ENCODE assay signal across 8 cellular contexts in the genomic region with DNA sequence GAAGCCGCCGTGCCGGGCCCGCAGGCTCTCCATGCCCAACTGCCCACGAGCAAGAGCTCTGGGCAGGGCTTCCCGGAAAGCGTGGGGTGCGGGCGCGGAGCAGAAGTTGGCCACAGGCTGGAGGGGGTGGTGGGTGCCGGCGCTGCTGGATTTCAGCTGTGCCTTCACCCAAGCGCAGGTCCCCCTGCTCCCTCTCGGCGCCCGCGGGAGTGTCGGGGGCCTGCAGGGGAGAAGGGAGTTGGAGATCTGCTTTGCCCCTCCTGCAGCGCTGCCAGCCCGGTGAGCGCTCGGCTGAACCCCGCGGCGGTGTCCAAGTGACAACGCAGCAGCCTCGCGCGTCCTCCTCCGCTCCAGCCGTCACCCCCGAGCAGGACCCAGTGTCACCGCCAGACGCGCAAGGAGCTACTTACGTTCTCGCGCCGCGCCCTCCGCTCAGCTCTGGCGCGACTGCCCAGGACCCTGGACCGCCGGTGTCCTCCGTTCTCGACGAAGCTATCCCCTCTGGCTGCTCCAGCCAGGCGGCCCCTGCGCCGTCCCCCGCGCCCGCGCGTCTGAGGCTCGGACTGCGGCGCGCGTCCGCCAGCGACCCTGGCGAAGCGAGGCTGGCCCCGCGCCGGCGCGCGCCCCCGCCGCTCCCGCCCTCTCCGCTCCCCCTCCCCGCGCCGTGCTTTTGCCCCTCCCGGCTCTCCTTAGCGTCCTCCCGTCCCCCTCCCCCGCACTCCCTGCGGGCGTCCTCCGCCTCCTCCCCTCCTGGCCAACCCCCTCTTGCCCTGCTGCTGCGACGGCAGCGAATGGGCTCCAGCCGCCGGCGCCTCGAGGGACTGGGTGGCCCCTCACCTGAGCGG. TPM values are rescaled to one million over a fixed set of nuclear protein-coding genes. Genes with fewer than 3 reads are reported as not detected.
DNase-seq lines count a peak whose midpoint lies in the region; ATAC-seq and TF ChIP-seq lines count a peak whose summit lies in the region.

Gene NRCAM, minus strand, starts transcription at position 604 of the 845 bp plus-strand sequence. CDS start 216,372 bp downstream, outside the sequence.

- no peaks in the 10 kb centered on the region for H3K36me3 Mint-ChIP-seq in activated naive CD8-positive, alpha-beta T cell treated with anti-CD3 and anti-CD28 coated beads, Interleukin-2, amount 50 U/mL, for 24 hours (ENCODE audit: low read depth)

- peak within 1 kb of the TSS; percentile 86 for H2AFZ ChIP-seq in parathyroid adenoma

- no peak for TF ChIP-seq CTCF in heart right ventricle (IDR thresholded peaks at IDR 0.05)
- no peak for TF ChIP-seq CTCF in parathyroid adenoma (IDR thresholded peaks at IDR 0.05)

- peaks cover 18% of the 10 kb centered on the region for H3K79me2 ChIP-seq in parathyroid adenoma

- H3K4me3 ChIP-seq in heart right ventricle (peak within 1 kb of the TSS; percentile 35 to 57 (median 50)), parathyroid adenoma (ENCODE audit: low read depth, low read length) (peak within 1 kb of the TSS; percentile 38)

- intact Hi-C loops in heart right ventricle (cut with DNase I), result loop anchor here in 6 of 10 donors (5.0 to 10.0 kb wide), 2 partner anchors 271 to 274 kb away; no protein-coding TSS in a partner anchor

- peaks cover 32% of the 10 kb centered on the region for H3K27me3 Mint-ChIP-seq in activated naive CD8-positive, alpha-beta T cell treated with anti-CD3 and anti-CD28 coated beads, Interleukin-2, amount 50 U/mL, for 24 hours

- H3K27me3 ChIP-seq in heart right ventricle (peaks cover 6 to 92% (median 70%) of the 10 kb centered on the region in 7 donors), parathyroid adenoma (ENCODE audit: control insufficient read depth, insufficient read depth, low read length) (no peaks in the 10 kb centered on the region)

- no peak within 1 kb of the TSS for H3K27ac ChIP-seq in heart right ventricle
- peak within 1 kb of the TSS; percentile 92 for H3K27ac ChIP-seq in parathyroid adenoma

- peaks cover 42% of the 10 kb centered on the region for H3K4me1 Mint-ChIP-seq in activated naive CD8-positive, alpha-beta T cell treated with anti-CD3 and anti-CD28 coated beads, Interleukin-2, amount 50 U/mL, for 24 hours

- peak; percentile 63 for DNase-seq in Daoy (ENCODE audit: low read depth)
- peak; percentile 91 to 98 for DNase-seq in NCI-H526 (lab: John Stamatoyannopoulos, UW)
- DNase-seq in activated naive CD8-positive, alpha-beta T cell treated with anti-CD3 and anti-CD28 coated beads, Interleukin-2, amount 50 U/mL, for 24 hours, result peak; percentile 58
- peak in 1 of 2 donors; percentile 11 for DNase-seq in heart right ventricle

- H3K4me1 ChIP-seq in heart right ventricle (peaks cover 3 to 23% (median 16%) of the 10 kb centered on the region in 9 donors), parathyroid adenoma (peaks cover 6% of the 10 kb centered on the region)

- ATAC-seq in HG02973 (IDR thresholded peaks at IDR 0.05; ENCODE audit: unreplicated experiment) (peak; percentile 36), heart right ventricle (peak in 6 of 8 donors; percentile 15 to 53 (median 34)), HG02938 (IDR thresholded peaks at IDR 0.05; ENCODE audit: unreplicated experiment) (no peak), HG02588 (IDR thresholded peaks at IDR 0.05; ENCODE audit: unreplicated experiment) (no peak)
- peak; percentile 56 for ATAC-seq in activated naive CD8-positive, alpha-beta T cell treated with anti-CD3 and anti-CD28 coated beads, Interleukin-2, amount 50 U/mL, for 24 hours

- 0 to 1% methylated on average over 77 to 93 of the region's 93 CpGs for WGBS in heart right ventricle, 2 donors

- H3K9me3 ChIP-seq in heart right ventricle (no peaks in the 10 kb centered on the region), parathyroid adenoma (ENCODE audit: control insufficient read depth, low read length) (no peaks in the 10 kb centered on the region)

- H3K4me2 ChIP-seq in parathyroid adenoma (ENCODE audit: low read length), result peak within 1 kb of the TSS; percentile 77

- H3K36me3 ChIP-seq in heart right ventricle (no peaks in the 10 kb centered on the region), parathyroid adenoma (ENCODE audit: control insufficient read depth, insufficient read depth, low read length) (no peaks in the 10 kb centered on the region)

- H3K4me3 Mint-ChIP-seq in activated naive CD8-positive, alpha-beta T cell treated with anti-CD3 and anti-CD28 coated beads, Interleukin-2, amount 50 U/mL, for 24 hours, result peak within 1 kb of the TSS; percentile 76

- no peak within 1 kb of the TSS for H3K27ac Mint-ChIP-seq in activated naive CD8-positive, alpha-beta T cell treated with anti-CD3 and anti-CD28 coated beads, Interleukin-2, amount 50 U/mL, for 24 hours

- peak within 1 kb of the TSS; percentile 51 for H3K9ac ChIP-seq in parathyroid adenoma

- no peaks in the 10 kb centered on the region for H3K9me3 Mint-ChIP-seq in activated naive CD8-positive, alpha-beta T cell treated with anti-CD3 and anti-CD28 coated beads, Interleukin-2, amount 50 U/mL, for 24 hours

RNA-seq across cellular contexts. Expression of gene NRCAM, which starts in this region (rescaled TPM):
- 0.11 and 1.0 TPM in 2 replicates for total RNA-seq in Daoy (2014; rRNA removed; shearing (Covaris generic))
- 1 to 10 TPM in 1 of 10 donors, under 1 TPM in 9; 0.08 to 1.3 (median 0.29) TPM for total RNA-seq in heart right ventricle
- polyA plus RNA-seq in heart right ventricle, result under 1 TPM; 0.44 to 0.55 TPM

Comparison
In these comparisons a context has a peak if more than half of its experiments do, and no peak if none do; other contexts are left out.
1. ATAC-seq: peak in HG02973 (single experiment), activated naive CD8-positive, alpha-beta T cell treated with anti-CD3 and anti-CD28 coated beads, Interleukin-2, amount 50 U/mL, for 24 hours (single experiment) and heart right ventricle (6 of 8); none in HG02938 (single experiment) and HG02588 (single experiment).